8 cellular contexts compared by ENCODE assay signal in genomic region chr2:213150315-213150951, GRCh38.
A peak's percentile ranks its signal among the peaks of the same experiment; 100 is the strongest.
DNase-seq lines count a peak whose midpoint lies in the region; TF ChIP-seq lines count a peak whose summit lies in the region.

No MANE protein-coding gene starts in this region.

- H3K9me3 Mint-ChIP-seq in activated T-cell treated with anti-CD3 and anti-CD28 coated beads, Interleukin-2, amount 50 U/mL, for 24 hours = no peaks in the 10 kb centered on the region

- H3K27ac Mint-ChIP-seq in activated T-cell treated with anti-CD3 and anti-CD28 coated beads, Interleukin-2, amount 50 U/mL, for 24 hours = peak overlapping the region; percentile 86

- H3K27me3 ChIP-seq in WERI-Rb-1 (ENCODE audit: insufficient read depth, low read depth, severe bottlenecking) (no peaks in the 10 kb centered on the region), parathyroid adenoma (ENCODE audit: control insufficient read depth, insufficient read depth, low read length) (no peaks in the 10 kb centered on the region)

- peaks cover 2% of the 10 kb centered on the region for H3K36me3 Mint-ChIP-seq in activated T-cell treated with anti-CD3 and anti-CD28 coated beads, Interleukin-2, amount 50 U/mL, for 24 hours (ENCODE audit: low read depth)

- H3K4me3 ChIP-seq in WERI-Rb-1 (ENCODE audit: low read depth, low read length) = peak overlapping the region; percentile 47
- H3K4me3 ChIP-seq in parathyroid adenoma (ENCODE audit: low read depth, low read length) = peak overlapping the region; percentile 89

- peaks cover 5% of the 10 kb centered on the region for H3K4me1 ChIP-seq in parathyroid adenoma

- peaks cover 55% of the 10 kb centered on the region for H3K27me3 Mint-ChIP-seq in activated T-cell treated with anti-CD3 and anti-CD28 coated beads, Interleukin-2, amount 50 U/mL, for 24 hours

- no peaks in the 10 kb centered on the region for H3K79me2 ChIP-seq in parathyroid adenoma

- no peak overlapping the region for H3K27ac ChIP-seq in WERI-Rb-1
- peak overlapping the region; percentile 84 for H3K27ac ChIP-seq in parathyroid adenoma

- H3K4me3 Mint-ChIP-seq in activated T-cell treated with anti-CD3 and anti-CD28 coated beads, Interleukin-2, amount 50 U/mL, for 24 hours = peak overlapping the region; percentile 87

- H3K4me2 ChIP-seq in parathyroid adenoma (ENCODE audit: low read length) = peak overlapping the region; percentile 95

- peak; percentile 27 for DNase-seq in activated T-cell treated with anti-CD3 and anti-CD28 coated beads, Interleukin-2, amount 50 U/mL, for 24 hours
- no peak for DNase-seq in activated T-cell treated with anti-CD3 and anti-CD28 coated beads, Interleukin-2, amount 50 U/mL, for 48 hours
- DNase-seq in WERI-Rb-1 (peak; percentile 11), glomerular visceral epithelial cell (ENCODE audit: extremely low spot score) (peak; percentile 24), DMS114 treated with DMSO at 0.1 percent for 48 hours (lab: John Stamatoyannopoulos, UW; ENCODE audit: unreplicated experiment) (no peak), NCI-H2081 (lab: John Stamatoyannopoulos, UW) (no peak)
- DNase-seq in stimulated activated CD4-positive, alpha-beta T cell treated with anti-CD3 and anti-CD28 coated beads, Interleukin-1b, Interleukin-23, amount 100 ng/mL, for 48 hours = no peak

- peaks cover 45% of the 10 kb centered on the region for H3K4me1 Mint-ChIP-seq in activated T-cell treated with anti-CD3 and anti-CD28 coated beads, Interleukin-2, amount 50 U/mL, for 24 hours (ENCODE audit: low read depth)

- H3K9me3 ChIP-seq in WERI-Rb-1 (ENCODE audit: severe bottlenecking) (no peaks in the 10 kb centered on the region), parathyroid adenoma (ENCODE audit: control insufficient read depth, low read length) (no peaks in the 10 kb centered on the region)

- TF ChIP-seq CTCF in WERI-Rb-1 (IDR thresholded peaks at IDR 0.05; ENCODE audit: low read depth, low read length) = no peak
- no peak for TF ChIP-seq CTCF in parathyroid adenoma (IDR thresholded peaks at IDR 0.05)

- no peak overlapping the region for H3K9ac ChIP-seq in parathyroid adenoma

- H3K36me3 ChIP-seq in WERI-Rb-1 (peaks cover 4% of the 10 kb centered on the region), parathyroid adenoma (ENCODE audit: control insufficient read depth, insufficient read depth, low read length) (no peaks in the 10 kb centered on the region)

- H2AFZ ChIP-seq in parathyroid adenoma = peak overlapping the region; percentile 92

Comparison
In these comparisons a context has a peak if more than half of its experiments do, and no peak if none do; other contexts are left out.
1. DNase-seq: peak in activated T-cell treated with anti-CD3 and anti-CD28 coated beads, Interleukin-2, amount 50 U/mL, for 24 hours (single experiment), WERI-Rb-1 (single experiment) and glomerular visceral epithelial cell (single experiment); none in activated T-cell treated with anti-CD3 and anti-CD28 coated beads, Interleukin-2, amount 50 U/mL, for 48 hours (0 of 2), DMS114 treated with DMSO at 0.1 percent for 48 hours (single experiment), NCI-H2081 (0 of 2) and stimulated activated CD4-positive, alpha-beta T cell treated with anti-CD3 and anti-CD28 coated beads, Interleukin-1b, Interleukin-23, amount 100 ng/mL, for 48 hours (single experiment).